In genomic region chr10:3755440-3756359, GRCh38 we compare ENCODE assay signal across 9 cellular contexts. TPM values are rescaled to one million over a fixed set of nuclear protein-coding genes. Genes with fewer than 3 reads are reported as not detected.
A peak's percentile ranks its signal among the peaks of the same experiment; 100 is the strongest.
DNase-seq lines count a peak whose midpoint lies in the region; ATAC-seq and TF ChIP-seq lines count a peak whose summit lies in the region.
"Had no signal": no experiment of that assay in that cellular context is flagged by ENCODE, and none has a peak within 500 bp of the region (broad histone marks: within the 10 kb centered on the region; RNA-seq: fewer than 3 reads in every experiment).

No MANE protein-coding gene starts in this region.

- H3K4me2 ChIP-seq in SK-N-SH: peak overlapping the region; percentile 67

- CTCF ChIA-PET in SK-N-SH (lab: Yijun Ruan, JAX): interaction anchor here (1.4 kb wide), 1 partner anchor 35 kb away, joined by 3 read pairs; no protein-coding TSS in a partner anchor

- H3K36me3 ChIP-seq in SK-N-SH (replicated peaks in 1 of 2; ENCODE audit: control insufficient read depth in 1 of 2, insufficient read depth in 2 of 2, low read length in 1 of 2): no peaks in the 10 kb centered on the region
- H3K36me3 ChIP-seq in H7 (replicated peaks; ENCODE audit: control insufficient read depth, insufficient read depth, low read length): no peaks in the 10 kb centered on the region

- peaks cover 9 to 30% of the 10 kb centered on the region in 2 experiments for H3K4me1 ChIP-seq in SK-N-SH (ENCODE audit: control insufficient read depth in 1 of 2, insufficient read depth in 2 of 2, low read depth in 1 of 2, low read length in 1 of 2)

- peak; percentile 9 to 62; a peak in 1 of 4 replicates for TF ChIP-seq EP300 in SK-N-SH (IDR thresholded peaks at IDR 0.05; ENCODE audit: borderline replicate concordance in 1 of 2, low read depth in 1 of 2, low read length in 1 of 2)

- peak; percentile 80 for DNase-seq in ELF-1 (ENCODE audit: low read depth, low spot score)
- DNase-seq in SK-N-SH: no peak
- peak; percentile 53 for DNase-seq in fibroblast of villous mesenchyme (ENCODE audit: low read depth)
- DNase-seq in sciatic nerve (ENCODE audit: low spot score): no peak
- no peak for DNase-seq in H7
- DNase-seq in NAMALWA (ENCODE audit: low spot score): no peak
- DNase-seq: KBM-7; naive thymus-derived CD8-positive, alpha-beta T cell had no signal

- no peaks in the 10 kb centered on the region for H4K20me1 ChIP-seq in SK-N-SH (ENCODE audit: insufficient read depth)

- WGBS in SK-N-SH (ENCODE audit: low lambda C conversion rate): 59% methylated on average over 14 of the region's 14 CpGs

- H3K4me3 ChIP-seq in SK-N-SH (ENCODE audit: low read depth in 2 of 2, low read length in 1 of 2) (no peak overlapping the region), fibroblast of villous mesenchyme (ENCODE audit: low read depth, low read length) (no peak overlapping the region), H7 (ENCODE audit: insufficient read depth, low read depth, low read length) (no peak overlapping the region)

- TF ChIP-seq CTCF in SK-N-SH (IDR thresholded peaks at IDR 0.05) (no peak), fibroblast of villous mesenchyme (IDR thresholded peaks at IDR 0.05; ENCODE audit: insufficient read depth, low read depth, low read length) (no peak)

- H3K27me3 ChIP-seq in SK-N-SH (ENCODE audit: insufficient read depth) (no peaks in the 10 kb centered on the region), H7 (ENCODE audit: control insufficient read depth, insufficient read depth, low read length) (no peaks in the 10 kb centered on the region; the same call in 1 of the 2 replicates)

- no peaks in the 10 kb centered on the region for H3K9me2 ChIP-seq in SK-N-SH

- ATAC-seq in sciatic nerve (peak; percentile 92), GM21786 (IDR thresholded peaks at IDR 0.05; ENCODE audit: unreplicated experiment) (no peak)
- ATAC-seq: naive thymus-derived CD8-positive, alpha-beta T cell had no signal

- intact Hi-C loops in sciatic nerve (cut with DNase I): no loop called here

- no peaks in the 10 kb centered on the region for H3K79me2 ChIP-seq in SK-N-SH (ENCODE audit: insufficient read depth)

- H3K27ac ChIP-seq in SK-N-SH (ENCODE audit: low read depth in 2 of 2, low read length in 1 of 2): peak overlapping the region; percentile 39 to 90

- H3K9me3 ChIP-seq in SK-N-SH: no peaks in the 10 kb centered on the region

- no peak overlapping the region for H2AFZ ChIP-seq in SK-N-SH (ENCODE audit: low read depth)

- POLR2A ChIA-PET in SK-N-SH (lab: Yijun Ruan, JAX): no interaction called here

- peaks cover 31% of the 10 kb centered on the region for H3F3A ChIP-seq in SK-N-SH (replicated peaks; ENCODE audit: insufficient read depth)

- H3K9ac ChIP-seq in SK-N-SH: peak overlapping the region; percentile 6; the same call in 1 of the 2 replicates

- no peak for TF ChIP-seq RAD21 in SK-N-SH (IDR thresholded peaks at IDR 0.05; ENCODE audit: low read length)

TF ChIP-seq in SK-N-SH, 30 proteins besides CTCF, POLR2A, EP300 and RAD21:
- TF ChIP-seq, protein P1, sequence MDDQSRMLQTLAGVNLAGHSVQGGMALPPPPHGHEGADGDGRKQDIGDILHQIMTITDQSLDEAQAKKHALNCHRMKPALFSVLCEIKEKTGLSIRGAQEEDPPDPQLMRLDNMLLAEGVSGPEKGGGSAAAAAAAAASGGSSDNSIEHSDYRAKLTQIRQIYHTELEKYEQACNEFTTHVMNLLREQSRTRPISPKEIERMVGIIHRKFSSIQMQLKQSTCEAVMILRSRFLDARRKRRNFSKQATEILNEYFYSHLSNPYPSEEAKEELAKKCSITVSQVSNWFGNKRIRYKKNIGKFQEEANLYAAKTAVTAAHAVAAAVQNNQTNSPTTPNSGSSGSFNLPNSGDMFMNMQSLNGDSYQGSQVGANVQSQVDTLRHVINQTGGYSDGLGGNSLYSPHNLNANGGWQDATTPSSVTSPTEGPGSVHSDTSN (IDR thresholded peaks at IDR 0.05): peak; percentile 70
- TF ChIP-seq, protein P2, sequence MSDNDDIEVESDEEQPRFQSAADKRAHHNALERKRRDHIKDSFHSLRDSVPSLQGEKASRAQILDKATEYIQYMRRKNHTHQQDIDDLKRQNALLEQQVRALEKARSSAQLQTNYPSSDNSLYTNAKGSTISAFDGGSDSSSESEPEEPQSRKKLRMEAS (IDR thresholded peaks at IDR 0.05; ENCODE audit: low read depth): no peak
- TF ChIP-seq, protein P3, sequence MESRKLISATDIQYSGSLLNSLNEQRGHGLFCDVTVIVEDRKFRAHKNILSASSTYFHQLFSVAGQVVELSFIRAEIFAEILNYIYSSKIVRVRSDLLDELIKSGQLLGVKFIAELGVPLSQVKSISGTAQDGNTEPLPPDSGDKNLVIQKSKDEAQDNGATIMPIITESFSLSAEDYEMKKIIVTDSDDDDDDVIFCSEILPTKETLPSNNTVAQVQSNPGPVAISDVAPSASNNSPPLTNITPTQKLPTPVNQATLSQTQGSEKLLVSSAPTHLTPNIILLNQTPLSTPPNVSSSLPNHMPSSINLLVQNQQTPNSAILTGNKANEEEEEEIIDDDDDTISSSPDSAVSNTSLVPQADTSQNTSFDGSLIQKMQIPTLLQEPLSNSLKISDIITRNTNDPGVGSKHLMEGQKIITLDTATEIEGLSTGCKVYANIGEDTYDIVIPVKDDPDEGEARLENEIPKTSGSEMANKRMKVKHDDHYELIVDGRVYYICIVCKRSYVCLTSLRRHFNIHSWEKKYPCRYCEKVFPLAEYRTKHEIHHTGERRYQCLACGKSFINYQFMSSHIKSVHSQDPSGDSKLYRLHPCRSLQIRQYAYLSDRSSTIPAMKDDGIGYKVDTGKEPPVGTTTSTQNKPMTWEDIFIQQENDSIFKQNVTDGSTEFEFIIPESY (IDR thresholded peaks at IDR 0.05; ENCODE audit: borderline replicate concordance, low read depth): no peak
- TF ChIP-seq, protein P4, sequence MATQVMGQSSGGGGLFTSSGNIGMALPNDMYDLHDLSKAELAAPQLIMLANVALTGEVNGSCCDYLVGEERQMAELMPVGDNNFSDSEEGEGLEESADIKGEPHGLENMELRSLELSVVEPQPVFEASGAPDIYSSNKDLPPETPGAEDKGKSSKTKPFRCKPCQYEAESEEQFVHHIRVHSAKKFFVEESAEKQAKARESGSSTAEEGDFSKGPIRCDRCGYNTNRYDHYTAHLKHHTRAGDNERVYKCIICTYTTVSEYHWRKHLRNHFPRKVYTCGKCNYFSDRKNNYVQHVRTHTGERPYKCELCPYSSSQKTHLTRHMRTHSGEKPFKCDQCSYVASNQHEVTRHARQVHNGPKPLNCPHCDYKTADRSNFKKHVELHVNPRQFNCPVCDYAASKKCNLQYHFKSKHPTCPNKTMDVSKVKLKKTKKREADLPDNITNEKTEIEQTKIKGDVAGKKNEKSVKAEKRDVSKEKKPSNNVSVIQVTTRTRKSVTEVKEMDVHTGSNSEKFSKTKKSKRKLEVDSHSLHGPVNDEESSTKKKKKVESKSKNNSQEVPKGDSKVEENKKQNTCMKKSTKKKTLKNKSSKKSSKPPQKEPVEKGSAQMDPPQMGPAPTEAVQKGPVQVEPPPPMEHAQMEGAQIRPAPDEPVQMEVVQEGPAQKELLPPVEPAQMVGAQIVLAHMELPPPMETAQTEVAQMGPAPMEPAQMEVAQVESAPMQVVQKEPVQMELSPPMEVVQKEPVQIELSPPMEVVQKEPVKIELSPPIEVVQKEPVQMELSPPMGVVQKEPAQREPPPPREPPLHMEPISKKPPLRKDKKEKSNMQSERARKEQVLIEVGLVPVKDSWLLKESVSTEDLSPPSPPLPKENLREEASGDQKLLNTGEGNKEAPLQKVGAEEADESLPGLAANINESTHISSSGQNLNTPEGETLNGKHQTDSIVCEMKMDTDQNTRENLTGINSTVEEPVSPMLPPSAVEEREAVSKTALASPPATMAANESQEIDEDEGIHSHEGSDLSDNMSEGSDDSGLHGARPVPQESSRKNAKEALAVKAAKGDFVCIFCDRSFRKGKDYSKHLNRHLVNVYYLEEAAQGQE (IDR thresholded peaks at IDR 0.05; ENCODE audit: low read depth, low read length): no peak
- TF ChIP-seq GABPA (IDR thresholded peaks at IDR 0.05; ENCODE audit: low read depth): no peak
- TF ChIP-seq FOXM1 (IDR thresholded peaks at IDR 0.05; ENCODE audit: low read depth): no peak
- TF ChIP-seq POLR2AphosphoS5 (IDR thresholded peaks at IDR 0.05; ENCODE audit: low read depth, low read length): no peak
- TF ChIP-seq, protein P5, sequence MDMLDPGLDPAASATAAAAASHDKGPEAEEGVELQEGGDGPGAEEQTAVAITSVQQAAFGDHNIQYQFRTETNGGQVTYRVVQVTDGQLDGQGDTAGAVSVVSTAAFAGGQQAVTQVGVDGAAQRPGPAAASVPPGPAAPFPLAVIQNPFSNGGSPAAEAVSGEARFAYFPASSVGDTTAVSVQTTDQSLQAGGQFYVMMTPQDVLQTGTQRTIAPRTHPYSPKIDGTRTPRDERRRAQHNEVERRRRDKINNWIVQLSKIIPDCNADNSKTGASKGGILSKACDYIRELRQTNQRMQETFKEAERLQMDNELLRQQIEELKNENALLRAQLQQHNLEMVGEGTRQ (IDR thresholded peaks at IDR 0.05; ENCODE audit: borderline replicate concordance, low read depth, low read length): no peak
- TF ChIP-seq FOSL2 (IDR thresholded peaks at IDR 0.05; ENCODE audit: borderline replicate concordance, low read depth): peak; percentile 60; the same call in 1 of the 2 replicates
- TF ChIP-seq SIN3A (IDR thresholded peaks at IDR 0.05; ENCODE audit: borderline replicate concordance, low read depth, low read length): no peak
- TF ChIP-seq JUND (IDR thresholded peaks at IDR 0.05): peak; percentile 48; the same call in 1 of the 2 replicates
- TF ChIP-seq GATA2 (CRISPR knock-in tag; IDR thresholded peaks at IDR 0.05): no peak
- TF ChIP-seq MEF2A (IDR thresholded peaks at IDR 0.05; ENCODE audit: borderline replicate concordance, low read depth): no peak
- no peak for TF ChIP-seq RCOR1 (IDR thresholded peaks at IDR 0.05; ENCODE audit: low read length)

RNA-seq across cellular contexts. Expression of gene KLF6, which starts 29.3 kb away (rescaled TPM):
- 127 and 148 TPM in 2 replicates for polyA plus RNA-seq in SK-N-SH (2012; rRNA removed)
- 72.3 and 76.2 TPM in 2 replicates for polyA plus RNA-seq in SK-N-SH (2012; cell fraction: cytosol; rRNA removed)
- polyA plus RNA-seq in SK-N-SH (2012; cell fraction: nucleus; rRNA removed): 687 and 844 TPM in 2 replicates
- total RNA-seq in fibroblast of villous mesenchyme: 37.6 and 51.5 TPM in 2 replicates
- total RNA-seq in sciatic nerve: 273 TPM
- total RNA-seq in H7 (2014; rRNA removed; shearing (Covaris generic)): 7.6 and 9.8 TPM in 2 replicates

Comparison
In these comparisons a context has a peak if more than half of its experiments do, and no peak if none do; other contexts are left out.
1. DNase-seq: peak in ELF-1 (single experiment) and fibroblast of villous mesenchyme (single experiment); none in SK-N-SH (single experiment), sciatic nerve (single experiment), H7 (single experiment) and NAMALWA (single experiment).